8 cellular contexts compared by ENCODE assay signal in the genomic region with DNA sequence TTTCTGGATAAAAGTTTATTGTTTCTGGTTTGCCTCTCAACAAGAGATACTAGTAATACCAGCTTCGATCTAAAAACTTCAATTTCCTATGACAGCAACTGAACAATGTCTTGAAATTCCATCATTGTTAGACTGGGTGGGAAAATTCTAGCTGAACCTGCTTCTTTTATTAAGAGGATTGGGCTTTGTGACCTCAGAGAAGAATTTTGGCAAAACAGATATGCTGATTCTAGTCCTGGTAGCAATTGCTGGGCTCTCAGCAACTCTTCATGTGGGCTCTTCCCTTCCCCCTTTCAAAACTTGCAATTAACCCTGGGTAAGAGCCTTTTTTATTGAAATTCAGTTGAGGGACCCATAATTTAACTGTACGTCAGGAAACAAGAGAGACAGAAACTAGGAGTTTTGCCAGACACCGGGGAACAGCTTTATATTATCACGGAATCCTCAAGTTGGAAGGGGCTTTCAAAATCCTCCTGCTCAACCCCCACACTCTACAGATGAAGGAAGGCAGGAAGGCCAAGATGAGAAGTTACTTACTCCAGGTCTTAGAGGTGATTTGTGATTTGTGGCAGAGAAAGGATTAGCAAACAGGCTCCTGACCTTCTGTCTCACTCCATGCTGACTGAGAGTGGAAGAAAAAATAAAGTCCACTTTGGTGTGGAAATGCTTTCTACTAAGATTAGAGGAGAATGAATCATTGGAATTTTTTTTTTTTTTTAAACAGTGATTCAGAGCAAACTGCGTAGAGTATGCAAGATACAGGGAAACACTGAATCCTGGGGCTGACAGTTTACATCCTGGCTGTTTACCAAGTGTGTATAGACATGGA.
DNase-seq lines count a peak whose midpoint lies in the region; ATAC-seq and TF ChIP-seq lines count a peak whose summit lies in the region.

No MANE protein-coding gene starts in this region.

- peaks cover 0 to 28% (median 16%) of the 10 kb centered on the region in 4 donors for H3K4me1 ChIP-seq in tibial artery

- ATAC-seq in activated T-cell treated with anti-CD3 and anti-CD28 coated beads, Interleukin-2, amount 50 U/mL, for 4 hours: peak; percentile 40 to 56

- no peaks in the 10 kb centered on the region for H3K36me3 Mint-ChIP-seq in activated T-cell treated with anti-CD3 and anti-CD28 coated beads, Interleukin-2, amount 50 U/mL, for 4 hours (ENCODE audit: insufficient read depth)
- H3K36me3 Mint-ChIP-seq in activated naive CD8-positive, alpha-beta T cell treated with anti-CD3 and anti-CD28 coated beads for 36 hours: peaks cover 3% of the 10 kb centered on the region

- H3K36me3 ChIP-seq in tibial artery: no peaks in the 10 kb centered on the region

- peak overlapping the region; percentile 0 for H3K27ac Mint-ChIP-seq in activated naive CD8-positive, alpha-beta T cell treated with anti-CD3 and anti-CD28 coated beads for 36 hours

- H3K9me3 ChIP-seq in tibial artery: no peaks in the 10 kb centered on the region

- H3K4me3 ChIP-seq in tibial artery: peak overlapping the region in 1 of 2 donors; percentile 8

- H3K27ac ChIP-seq in tibial artery: peak overlapping the region; percentile 58 to 68

- no peak overlapping the region for H3K4me3 Mint-ChIP-seq in activated T-cell treated with anti-CD3 and anti-CD28 coated beads, Interleukin-2, amount 50 U/mL, for 4 hours
- no peak overlapping the region for H3K4me3 Mint-ChIP-seq in activated naive CD8-positive, alpha-beta T cell treated with anti-CD3 and anti-CD28 coated beads for 36 hours

- no peak for TF ChIP-seq CTCF in tibial artery (IDR thresholded peaks at IDR 0.05)

- H3K27me3 Mint-ChIP-seq in activated T-cell treated with anti-CD3 and anti-CD28 coated beads, Interleukin-2, amount 50 U/mL, for 4 hours (ENCODE audit: low read depth): no peaks in the 10 kb centered on the region
- no peaks in the 10 kb centered on the region for H3K27me3 Mint-ChIP-seq in activated naive CD8-positive, alpha-beta T cell treated with anti-CD3 and anti-CD28 coated beads for 36 hours

- peaks cover 64% of the 10 kb centered on the region for H3K4me1 Mint-ChIP-seq in activated T-cell treated with anti-CD3 and anti-CD28 coated beads, Interleukin-2, amount 50 U/mL, for 4 hours (ENCODE audit: low read depth)
- peaks cover 52% of the 10 kb centered on the region for H3K4me1 Mint-ChIP-seq in activated naive CD8-positive, alpha-beta T cell treated with anti-CD3 and anti-CD28 coated beads for 36 hours

- no peaks in the 10 kb centered on the region for H3K27me3 ChIP-seq in tibial artery

- H3K9me3 Mint-ChIP-seq in activated T-cell treated with anti-CD3 and anti-CD28 coated beads, Interleukin-2, amount 50 U/mL, for 4 hours: no peaks in the 10 kb centered on the region
- no peaks in the 10 kb centered on the region for H3K9me3 Mint-ChIP-seq in activated naive CD8-positive, alpha-beta T cell treated with anti-CD3 and anti-CD28 coated beads for 36 hours

- DNase-seq in activated T-cell treated with anti-CD3 and anti-CD28 coated beads, Interleukin-2, amount 50 U/mL, for 4 hours: no peak
- DNase-seq in activated T-cell treated with anti-CD3 and anti-CD28 coated beads, Interleukin-2, amount 50 U/mL, for 1 hour: no peak
- no peak for DNase-seq in activated naive CD8-positive, alpha-beta T cell treated with anti-CD3 and anti-CD28 coated beads for 36 hours
- peak; percentile 78 for DNase-seq in islet precursor cell
- no peak for DNase-seq in tibial artery
- DNase-seq in NCI-H2029 treated with DMSO at 0.1 percent for 48 hours (lab: John Stamatoyannopoulos, UW): no peak
- DNase-seq in NOMO-1 treated with dmso at 0.1 percent for 144 hours (lab: John Stamatoyannopoulos, UW; ENCODE audit: unreplicated experiment): no peak
- no peak for DNase-seq in NCI-H187 (lab: John Stamatoyannopoulos, UW)

- intact Hi-C loops in tibial artery (cut with DNase I; ENCODE audit: low total_unique reads): no loop called here
